In genomic region chr2:215002500-215002899, GRCh38 we compare ENCODE assay signal across 8 cellular contexts.
DNase-seq lines count a peak whose midpoint lies in the region; ATAC-seq, FAIRE-seq and TF ChIP-seq lines count a peak whose summit lies in the region.

No MANE protein-coding gene starts in this region.

- POLR2A ChIA-PET in AG04450 (lab: Yijun Ruan, JAX) = no interaction called here

- no peak overlapping the region for H3K4me3 ChIP-seq in AG04450 (ENCODE audit: low read depth, low read length)
- H3K4me3 ChIP-seq in skeletal muscle cell (ENCODE audit: low read depth, low read length) = no peak overlapping the region

- no peaks in the 10 kb centered on the region for H3K27me3 ChIP-seq in AG04450 (ENCODE audit: control insufficient read depth, insufficient read depth, low read length)

- in situ Hi-C loops in GM13976 (cut with MboI; ENCODE audit: low sequenced_read_pairs, unreplicated experiment) = no loop called here

- CTCF ChIA-PET in AG04450 (lab: Charles Lee) = no interaction called here

- DNase-seq in AG04450 (ENCODE audit: low read depth, low spot score) (peak; percentile 6), GM13976 (ENCODE audit: low spot score) (peak; percentile 30), RCC 7860 (ENCODE audit: low spot score) (no peak), fibroblast of the conjunctiva (ENCODE audit: low read depth) (peak; percentile 30), skeletal muscle cell (ENCODE audit: low read depth) (peak; percentile 14)

- ATAC-seq in HG03432 (IDR thresholded peaks at IDR 0.05; ENCODE audit: unreplicated experiment) (peak; percentile 83), GM21447 (IDR thresholded peaks at IDR 0.05; ENCODE audit: unreplicated experiment) (no peak), HG02623 (IDR thresholded peaks at IDR 0.05; ENCODE audit: unreplicated experiment) (no peak)

- H3K9me3 ChIP-seq in AG04450 (ENCODE audit: control insufficient read depth, insufficient read depth, low read length) = no peaks in the 10 kb centered on the region

- FAIRE-seq in RCC 7860 (lab: Jason Lieb, UNC) = peak; percentile 20

- TF ChIP-seq CTCF in AG04450 (IDR thresholded peaks at IDR 0.05; ENCODE audit: low read depth, low read length) = peak; percentile 65
- TF ChIP-seq CTCF in GM13976 (IDR thresholded peaks at IDR 0.05; ENCODE audit: borderline replicate concordance, control extremely low read depth, extremely low read depth, insufficient read depth, missing control alignments) = peak; percentile 41

- no peak overlapping the region for H3K27ac ChIP-seq in AG04450 (ENCODE audit: low read depth, low read length)
